8 cellular contexts compared by ENCODE assay signal in genomic region chr2:218271865-218272530, GRCh38. TPM values are rescaled to one million over a fixed set of nuclear protein-coding genes. Genes with fewer than 3 reads are reported as not detected.
A peak's percentile ranks its signal among the peaks of the same experiment; 100 is the strongest.
DNase-seq lines count a peak whose midpoint lies in the region; ATAC-seq and TF ChIP-seq lines count a peak whose summit lies in the region.

No MANE protein-coding gene starts in this region.

- no peaks in the 10 kb centered on the region for H3K27me3 Mint-ChIP-seq in activated T-cell treated with anti-CD3 and anti-CD28 coated beads, Interleukin-2, amount 50 U/mL, for 72 hours (ENCODE audit: low read depth)
- no peaks in the 10 kb centered on the region for H3K27me3 Mint-ChIP-seq in activated naive CD8-positive, alpha-beta T cell treated with anti-CD3 and anti-CD28 coated beads, Interleukin-2, amount 50 U/mL, for 24 hours

- DNase-seq in activated T-cell treated with anti-CD3 and anti-CD28 coated beads, Interleukin-2, amount 50 U/mL, for 72 hours: no peak
- DNase-seq in activated T-cell treated with anti-CD3 and anti-CD28 coated beads, Interleukin-2, amount 50 U/mL, for 48 hours: no peak
- no peak for DNase-seq in activated naive CD8-positive, alpha-beta T cell treated with anti-CD3 and anti-CD28 coated beads, Interleukin-2, amount 50 U/mL, for 24 hours
- no peak for DNase-seq in lower lobe of right lung
- DNase-seq in stimulated activated CD4-positive, alpha-beta T cell treated with anti-CD3 and anti-CD28 coated beads, Interleukin-1b, Interleukin-23, amount 100 ng/mL, for 48 hours: no peak
- DNase-seq in effector CD8-positive, alpha-beta T cell (lab: John Stamatoyannopoulos, UW): no peak

- intact Hi-C loops in lower lobe of right lung (cut with DNase I): no loop called here

- 90% methylated on average over 5 of the region's 5 CpGs for WGBS in thymus

- peaks cover 37% of the 10 kb centered on the region for H3K4me1 Mint-ChIP-seq in activated T-cell treated with anti-CD3 and anti-CD28 coated beads, Interleukin-2, amount 50 U/mL, for 72 hours (ENCODE audit: low read depth)
- H3K4me1 Mint-ChIP-seq in activated naive CD8-positive, alpha-beta T cell treated with anti-CD3 and anti-CD28 coated beads, Interleukin-2, amount 50 U/mL, for 24 hours: peaks cover 37% of the 10 kb centered on the region

- H3K9me3 ChIP-seq in lower lobe of right lung: no peaks in the 10 kb centered on the region
- no peaks in the 10 kb centered on the region for H3K9me3 ChIP-seq in thymus (ENCODE audit: control insufficient read depth)

- H3K27ac Mint-ChIP-seq in activated T-cell treated with anti-CD3 and anti-CD28 coated beads, Interleukin-2, amount 50 U/mL, for 72 hours: peak overlapping the region; percentile 25
- no peak overlapping the region for H3K27ac Mint-ChIP-seq in activated naive CD8-positive, alpha-beta T cell treated with anti-CD3 and anti-CD28 coated beads, Interleukin-2, amount 50 U/mL, for 24 hours

- ATAC-seq in activated T-cell treated with anti-CD3 and anti-CD28 coated beads, Interleukin-2, amount 50 U/mL, for 72 hours (replicated peaks in 1 of 2): no peak
- no peak for ATAC-seq in activated naive CD8-positive, alpha-beta T cell treated with anti-CD3 and anti-CD28 coated beads, Interleukin-2, amount 50 U/mL, for 24 hours
- ATAC-seq in lower lobe of right lung (no peak), HG02623 (IDR thresholded peaks at IDR 0.05; ENCODE audit: unreplicated experiment) (no peak)

- H3K27me3 ChIP-seq in lower lobe of right lung (ENCODE audit: low read depth) (no peaks in the 10 kb centered on the region), thymus (ENCODE audit: control insufficient read depth, insufficient read depth) (no peaks in the 10 kb centered on the region)

- H3K4me3 ChIP-seq in lower lobe of right lung (no peak overlapping the region), thymus (ENCODE audit: low read length) (no peak overlapping the region)

- H3K4me3 Mint-ChIP-seq in activated T-cell treated with anti-CD3 and anti-CD28 coated beads, Interleukin-2, amount 50 U/mL, for 72 hours: peak overlapping the region; percentile 85 to 98
- H3K4me3 Mint-ChIP-seq in activated naive CD8-positive, alpha-beta T cell treated with anti-CD3 and anti-CD28 coated beads, Interleukin-2, amount 50 U/mL, for 24 hours: peak overlapping the region; percentile 97

- H3K27ac ChIP-seq in lower lobe of right lung (peak overlapping the region; percentile 59), thymus (ENCODE audit: low read depth) (peak overlapping the region; percentile 52)

- H3K36me3 ChIP-seq in lower lobe of right lung (peaks cover 59% of the 10 kb centered on the region), thymus (ENCODE audit: control insufficient read depth, insufficient read depth) (peaks cover 42% of the 10 kb centered on the region)

- H3K9me3 Mint-ChIP-seq in activated T-cell treated with anti-CD3 and anti-CD28 coated beads, Interleukin-2, amount 50 U/mL, for 72 hours: no peaks in the 10 kb centered on the region
- H3K9me3 Mint-ChIP-seq in activated naive CD8-positive, alpha-beta T cell treated with anti-CD3 and anti-CD28 coated beads, Interleukin-2, amount 50 U/mL, for 24 hours: no peaks in the 10 kb centered on the region

- H3K36me3 Mint-ChIP-seq in activated T-cell treated with anti-CD3 and anti-CD28 coated beads, Interleukin-2, amount 50 U/mL, for 72 hours (ENCODE audit: insufficient read depth in 2 of 2): peaks cover 3 to 15% of the 10 kb centered on the region in 2 donors
- H3K36me3 Mint-ChIP-seq in activated naive CD8-positive, alpha-beta T cell treated with anti-CD3 and anti-CD28 coated beads, Interleukin-2, amount 50 U/mL, for 24 hours (ENCODE audit: low read depth): peaks cover 18% of the 10 kb centered on the region

- H3K4me1 ChIP-seq in lower lobe of right lung (peaks cover 48% of the 10 kb centered on the region), thymus (ENCODE audit: control insufficient read depth, insufficient read depth, low read length) (peaks cover 14% of the 10 kb centered on the region)

- TF ChIP-seq CTCF in lower lobe of right lung (IDR thresholded peaks at IDR 0.05): no peak

RNA-seq across cellular contexts. Expression of gene PNKD, which starts 1.7 kb away (rescaled TPM):
- total RNA-seq in activated T-cell treated with anti-CD3 and anti-CD28 coated beads, Interleukin-2, amount 50 U/mL, for 72 hours: 10 to 100 TPM; 14.7 to 17.7 TPM
- 65.8 TPM for total RNA-seq in lower lobe of right lung
- polyA plus RNA-seq in thymus: 76.1 TPM

RNA-seq across cellular contexts. Expression of gene AAMP, which starts 2.1 kb away (rescaled TPM):
- 10 to 100 TPM; 51.7 to 63.0 TPM for total RNA-seq in activated T-cell treated with anti-CD3 and anti-CD28 coated beads, Interleukin-2, amount 50 U/mL, for 72 hours
- 58.8 TPM for total RNA-seq in lower lobe of right lung
- 67.2 TPM for polyA plus RNA-seq in thymus

RNA-seq across cellular contexts. Expression of gene GPBAR1, which starts 11.2 kb away (rescaled TPM):
- total RNA-seq in activated T-cell treated with anti-CD3 and anti-CD28 coated beads, Interleukin-2, amount 50 U/mL, for 72 hours: 1 to 10 TPM in 1 of 2 donors, under 1 TPM in 1; 0.76 to 1.4 TPM
- 4.6 TPM for total RNA-seq in lower lobe of right lung
- 1.0 TPM for polyA plus RNA-seq in thymus

RNA-seq across cellular contexts. Expression of gene TMBIM1, which starts 20.3 kb away (rescaled TPM):
- 10 to 100 TPM; 64.5 to 75.1 TPM for total RNA-seq in activated T-cell treated with anti-CD3 and anti-CD28 coated beads, Interleukin-2, amount 50 U/mL, for 72 hours
- 300 TPM for total RNA-seq in lower lobe of right lung
- 56.2 TPM for polyA plus RNA-seq in thymus

RNA-seq across cellular contexts. Expression of gene ARPC2, which starts 55.0 kb away (rescaled TPM):
- total RNA-seq in activated T-cell treated with anti-CD3 and anti-CD28 coated beads, Interleukin-2, amount 50 U/mL, for 72 hours: 100 to 1,000 TPM; 517 to 533 TPM
- total RNA-seq in lower lobe of right lung: 382 TPM
- polyA plus RNA-seq in thymus: 292 TPM
